ENCODE assay signal across 7 cellular contexts in the genomic region with DNA sequence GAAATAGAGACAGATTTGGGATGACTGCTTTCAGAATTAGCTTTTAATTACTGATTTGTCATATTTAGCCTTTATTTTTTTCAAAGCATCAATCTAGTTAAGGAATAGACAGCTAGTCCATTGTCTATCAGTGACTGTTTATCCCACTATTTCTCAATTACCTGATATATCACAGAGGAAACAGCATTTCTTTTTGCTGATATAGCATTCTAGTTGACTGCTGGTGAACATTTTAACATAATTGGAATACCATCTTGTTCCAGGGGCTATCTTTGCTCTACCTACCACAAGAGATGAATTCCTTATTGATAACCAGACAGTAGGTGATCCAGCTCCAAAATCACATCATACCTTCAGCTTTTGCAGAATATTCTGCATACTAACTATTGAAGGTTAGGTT.
"Had no signal": no experiment of that assay in that cellular context is flagged by ENCODE, and none has a peak within 500 bp of the region (broad histone marks: within the 10 kb centered on the region; RNA-seq: fewer than 3 reads in every experiment).

No MANE protein-coding gene starts in this region.

- H3K9ac ChIP-seq: KMS-11 had no signal

- ATAC-seq: K562 had no signal

- H3K27ac Mint-ChIP-seq: IgD-negative memory B cell had no signal

- FAIRE-seq: HTR-8/SVneo, K562 had no signal

- H3K27ac ChIP-seq: HL-60, KMS-11 had no signal

- H3K4me1 Mint-ChIP-seq: IgD-negative memory B cell had no signal

- H3K4me3 ChIP-seq: K562 had no signal

- DNase-seq: KBM-7, KG1 had no signal

- H3K27me3 Mint-ChIP-seq: IgD-negative memory B cell had no signal

- H3K4me2 ChIP-seq: KMS-11 had no signal

- H3K36me3 Mint-ChIP-seq: IgD-negative memory B cell had no signal

- H3K4me3 Mint-ChIP-seq: IgD-negative memory B cell had no signal
